ENCODE assay signal across 22 cellular contexts in genomic region chr6:135853986-135854385, GRCh38. TPM values are rescaled to one million over a fixed set of nuclear protein-coding genes. Genes with fewer than 3 reads are reported as not detected.
DNase-seq lines count a peak whose midpoint lies in the region; ATAC-seq, FAIRE-seq and TF ChIP-seq lines count a peak whose summit lies in the region.
"Had no signal": no experiment of that assay in that cellular context is flagged by ENCODE, and none has a peak within 500 bp of the region (broad histone marks: within the 10 kb centered on the region; RNA-seq: fewer than 3 reads in every experiment).

No MANE protein-coding gene starts in this region.

- H3K9ac ChIP-seq in astrocyte (ENCODE audit: low read length), result no peak overlapping the region
- H3K9ac ChIP-seq: KMS-11 had no signal

- H4K20me1 ChIP-seq in astrocyte (ENCODE audit: insufficient read depth, low read length), result no peaks in the 10 kb centered on the region

- no peaks in the 10 kb centered on the region for H3K27me3 ChIP-seq in astrocyte (ENCODE audit: insufficient read depth, low read length)
- H3K27me3 ChIP-seq in thymus (ENCODE audit: control insufficient read depth, insufficient read depth), result no peaks in the 10 kb centered on the region
- H3K27me3 ChIP-seq in esophagus squamous epithelium, result no peaks in the 10 kb centered on the region
- H3K27me3 ChIP-seq: left lung had no signal

- H3K36me3 Mint-ChIP-seq in activated CD4-positive, alpha-beta T cell treated with anti-CD3 and anti-CD28 coated beads, Interleukin-2, amount 10 ng/mL, durations not matched to agents 24 days and 14 days (ENCODE audit: low read depth), result peaks cover 32% of the 10 kb centered on the region
- no peaks in the 10 kb centered on the region for H3K36me3 Mint-ChIP-seq in astrocyte (ENCODE audit: low read depth, unreplicated experiment)
- H3K36me3 Mint-ChIP-seq: CD14-positive monocyte had no signal

- no peak overlapping the region for H3K4me3 ChIP-seq in astrocyte (ENCODE audit: insufficient read depth, low read depth, low read length)
- H3K4me3 ChIP-seq in thymus (ENCODE audit: low read length), result peak overlapping the region; percentile 70
- H3K4me3 ChIP-seq in esophagus squamous epithelium, result peak overlapping the region in 1 of 4 donors; percentile 55
- H3K4me3 ChIP-seq: left lung had no signal

- H3K4me3 Mint-ChIP-seq in activated CD4-positive, alpha-beta T cell treated with anti-CD3 and anti-CD28 coated beads, Interleukin-2, amount 10 ng/mL, durations not matched to agents 24 days and 14 days, result peak overlapping the region; percentile 80
- H3K4me3 Mint-ChIP-seq in astrocyte (ENCODE audit: unreplicated experiment), result no peak overlapping the region
- H3K4me3 Mint-ChIP-seq: CD14-positive monocyte; effector memory CD8-positive, alpha-beta T cell had no signal

- no peaks in the 10 kb centered on the region for H3K79me2 ChIP-seq in astrocyte (ENCODE audit: insufficient read depth, low read length)

- no peak for ATAC-seq in sciatic nerve
- ATAC-seq: effector memory CD8-positive, alpha-beta T cell; left lung had no signal

- DNase-seq in activated CD4-positive, alpha-beta T cell treated with anti-CD3 and anti-CD28 coated beads, Interleukin-2, amount 10 ng/mL, durations not matched to agents 24 days and 14 days, result no peak
- DNase-seq in activated CD4-positive, alpha-beta T cell treated with anti-CD3 and anti-CD28 coated beads for 48 hours, result no peak
- DNase-seq in astrocyte (ENCODE audit: low read depth), result peak; percentile 26
- peak; percentile 43 for DNase-seq in iris pigment epithelial cell (ENCODE audit: low read depth)
- DNase-seq in HuH-7 (ENCODE audit: low spot score), result no peak
- DNase-seq in sciatic nerve (ENCODE audit: low spot score), result no peak
- no peak for DNase-seq in esophagus squamous epithelium (lab: John Stamatoyannopoulos, UW)
- DNase-seq: activated CD8-positive, alpha-beta memory T cell treated with anti-CD3 and anti-CD28 coated beads for 24 hours; DMS 273 treated with DMSO at 0.1 percent for 48 hours; effector memory CD8-positive, alpha-beta T cell; foreskin fibroblast; left lung; NCI-H1092 treated with DMSO at 0.1 percent for 48 hours; NCI-H2107; NCI-H526; stimulated activated CD4-positive, alpha-beta T cell treated with anti-CD3 and anti-CD28 coated beads, Interleukin-4, amount 100 ng/mL, for 24 hours; T-helper 9 cell had no signal

- H3K9me3 Mint-ChIP-seq in activated CD4-positive, alpha-beta T cell treated with anti-CD3 and anti-CD28 coated beads, Interleukin-2, amount 10 ng/mL, durations not matched to agents 24 days and 14 days, result peaks cover 10% of the 10 kb centered on the region
- no peaks in the 10 kb centered on the region for H3K9me3 Mint-ChIP-seq in astrocyte (ENCODE audit: unreplicated experiment)
- H3K9me3 Mint-ChIP-seq: CD14-positive monocyte; effector memory CD8-positive, alpha-beta T cell had no signal

- H3K27ac Mint-ChIP-seq in activated CD4-positive, alpha-beta T cell treated with anti-CD3 and anti-CD28 coated beads, Interleukin-2, amount 10 ng/mL, durations not matched to agents 24 days and 14 days, result peak overlapping the region; percentile 79
- no peak overlapping the region for H3K27ac Mint-ChIP-seq in astrocyte (ENCODE audit: unreplicated experiment)

- H3K9me3 ChIP-seq in astrocyte (ENCODE audit: insufficient read depth, low read depth, low read length) (no peaks in the 10 kb centered on the region), thymus (ENCODE audit: control insufficient read depth) (no peaks in the 10 kb centered on the region), esophagus squamous epithelium (no peaks in the 10 kb centered on the region)
- H3K9me3 ChIP-seq: left lung had no signal

- H3K4me1 Mint-ChIP-seq in activated CD4-positive, alpha-beta T cell treated with anti-CD3 and anti-CD28 coated beads, Interleukin-2, amount 10 ng/mL, durations not matched to agents 24 days and 14 days, result peaks cover 33% of the 10 kb centered on the region
- peaks cover 9% of the 10 kb centered on the region for H3K4me1 Mint-ChIP-seq in astrocyte (ENCODE audit: low read depth, unreplicated experiment)

- H3K27ac ChIP-seq in astrocyte (ENCODE audit: low read depth, low read length) (no peak overlapping the region), thymus (ENCODE audit: low read depth) (peak overlapping the region; percentile 37), esophagus squamous epithelium (no peak overlapping the region)
- H3K27ac ChIP-seq: KMS-11, left lung had no signal

- H3K27me3 Mint-ChIP-seq in activated CD4-positive, alpha-beta T cell treated with anti-CD3 and anti-CD28 coated beads, Interleukin-2, amount 10 ng/mL, durations not matched to agents 24 days and 14 days, result no peaks in the 10 kb centered on the region
- no peaks in the 10 kb centered on the region for H3K27me3 Mint-ChIP-seq in astrocyte (ENCODE audit: low read depth, unreplicated experiment)
- H3K27me3 Mint-ChIP-seq: effector memory CD8-positive, alpha-beta T cell had no signal

- H2AFZ ChIP-seq in astrocyte (ENCODE audit: low read depth, low read length), result no peak overlapping the region

- peaks cover 8% of the 10 kb centered on the region for H3K4me1 ChIP-seq in astrocyte (ENCODE audit: insufficient read depth, low read length)
- peaks cover 3% of the 10 kb centered on the region for H3K4me1 ChIP-seq in thymus (ENCODE audit: control insufficient read depth, insufficient read depth, low read length)
- peaks cover 0 to 19% (median 0%) of the 10 kb centered on the region in 3 donors for H3K4me1 ChIP-seq in esophagus squamous epithelium

- H3K36me3 ChIP-seq in astrocyte (ENCODE audit: insufficient read depth, low read length) (no peaks in the 10 kb centered on the region), thymus (ENCODE audit: control insufficient read depth, insufficient read depth) (no peaks in the 10 kb centered on the region), esophagus squamous epithelium (no peaks in the 10 kb centered on the region)
- H3K36me3 ChIP-seq: left lung had no signal

- no peak for FAIRE-seq in astrocyte (lab: Jason Lieb, UNC)
- FAIRE-seq: GM12891, small intestine had no signal

- intact Hi-C loops in activated CD4-positive, alpha-beta T cell treated with anti-CD3 and anti-CD28 coated beads, Interleukin-2, amount 10 ng/mL, durations not matched to agents 24 days and 14 days (cut with micrococcal nuclease), result loop anchor here (2.0 to 10.0 kb wide), 5 partner anchors 49 to 357 kb away; partner anchors contain the start of gene AHI1
- intact Hi-C loops in sciatic nerve (cut with DNase I) (no loop called here), esophagus squamous epithelium (cut with DNase I) (no loop called here)

- TF ChIP-seq POLR2A in esophagus squamous epithelium (IDR thresholded peaks at IDR 0.05), result no peak

- peak overlapping the region; percentile 82 for H3K4me2 ChIP-seq in astrocyte (ENCODE audit: low read length)
- H3K4me2 ChIP-seq: KMS-11 had no signal

- TF ChIP-seq CTCF in astrocyte (IDR thresholded peaks at IDR 0.05; ENCODE audit: insufficient read depth, low read depth, low read length) (no peak), esophagus squamous epithelium (IDR thresholded peaks at IDR 0.05) (no peak)

- WGBS in thymus, result 93% methylated on average over 1 of the region's 1 CpG
- 48 to 69% methylated on average over 1 of the region's 1 CpG for WGBS in esophagus squamous epithelium, 2 donors

RNA-seq across cellular contexts. Expression of gene PDE7B, which starts 2.5 kb away (rescaled TPM):
- 15.4 and 16.0 TPM in 2 replicates for total RNA-seq in activated CD4-positive, alpha-beta T cell treated with anti-CD3 and anti-CD28 coated beads, Interleukin-2, amount 10 ng/mL, durations not matched to agents 24 days and 14 days
- total RNA-seq in astrocyte (0.19 and 0.27 TPM in 2 replicates), sciatic nerve (13.3 TPM), esophagus squamous epithelium (1 to 10 TPM in 1 of 4 donors, under 1 TPM in 3; 0.08 to 6.1 (median 0.47) TPM)
- 5.8 TPM for polyA plus RNA-seq in thymus

Comparison
In these comparisons a context has a peak if more than half of its experiments do, and no peak if none do; other contexts are left out.
1. DNase-seq: peak in astrocyte (single experiment) and iris pigment epithelial cell (single experiment); none in activated CD4-positive, alpha-beta T cell treated with anti-CD3 and anti-CD28 coated beads, Interleukin-2, amount 10 ng/mL, durations not matched to agents 24 days and 14 days (single experiment), activated CD4-positive, alpha-beta T cell treated with anti-CD3 and anti-CD28 coated beads for 48 hours (single experiment), HuH-7 (single experiment), sciatic nerve (single experiment) and esophagus squamous epithelium (single experiment).